Comparison of ENCODE assay signal across 20 cellular contexts in genomic region chr4:172692701-172693100, GRCh38.
DNase-seq lines count a peak whose midpoint lies in the region; ATAC-seq, FAIRE-seq and TF ChIP-seq lines count a peak whose summit lies in the region.
"Had no signal": no experiment of that assay in that cellular context is flagged by ENCODE, and none has a peak within 500 bp of the region (broad histone marks: within the 10 kb centered on the region; RNA-seq: fewer than 3 reads in every experiment).

No MANE protein-coding gene starts in this region.

- BruUV-seq in endothelial cell of umbilical vein (replicated peaks; lab: Mats Ljungman, UMichigan): no TSS peak

- H3K9me1 ChIP-seq in endothelial cell of umbilical vein (replicated peaks; ENCODE audit: control insufficient read depth, extremely low read depth, insufficient read depth, low read length): no peaks in the 10 kb centered on the region

- dilution Hi-C loops in endothelial cell of umbilical vein (cut with MboI; ENCODE audit: extremely low pct_ligation_motif_present, low sequenced_read_pairs): no loop called here

- no peak overlapping the region for H3K4me3 ChIP-seq in NB4 (ENCODE audit: low read depth, low read length)
- H3K4me3 ChIP-seq in endothelial cell of umbilical vein (replicated peaks in 1 of 3; ENCODE audit: insufficient read depth in 1 of 3, low read depth in 1 of 3, low read length in 3 of 3): no peak overlapping the region
- no peak overlapping the region for H3K4me3 ChIP-seq in small intestine (ENCODE audit: low read depth in 1 of 2, low read length in 2 of 2)
- H3K4me3 ChIP-seq: MG63 had no signal

- no peak overlapping the region for H3K27ac ChIP-seq in endothelial cell of umbilical vein (ENCODE audit: insufficient read depth, low read depth, low read length)
- no peak overlapping the region for H3K27ac ChIP-seq in small intestine (ENCODE audit: low read depth in 1 of 2, low read length in 1 of 2)
- H3K27ac ChIP-seq: 22Rv1, KMS-11, RWPE1 had no signal

- no peaks in the 10 kb centered on the region for H4K20me1 ChIP-seq in endothelial cell of umbilical vein (replicated peaks; ENCODE audit: control insufficient read depth, extremely low read depth, insufficient read depth, low read length)

- no peak overlapping the region for H3K9ac ChIP-seq in endothelial cell of umbilical vein (replicated peaks; ENCODE audit: extremely low read depth, insufficient read depth, low read length)
- H3K9ac ChIP-seq: KMS-11 had no signal

- FAIRE-seq in endothelial cell of umbilical vein (lab: Jason Lieb, UNC): no peak
- no peak for FAIRE-seq in small intestine (lab: Jason Lieb, UNC)
- FAIRE-seq: GM12891, HepG2 had no signal

- H3K4me2 ChIP-seq in endothelial cell of umbilical vein (ENCODE audit: insufficient read depth, low read length): no peak overlapping the region
- H3K4me2 ChIP-seq: KMS-11 had no signal

- ATAC-seq in GM18870 (IDR thresholded peaks at IDR 0.05; ENCODE audit: unreplicated experiment) (no peak), HG02884 (IDR thresholded peaks at IDR 0.05; ENCODE audit: unreplicated experiment) (no peak)
- ATAC-seq: HepG2 had no signal

- intact Hi-C loops in endothelial cell of umbilical vein (cut with micrococcal nuclease): no loop called here

- DNase-seq in DMS53 (lab: John Stamatoyannopoulos, UW) (peak; percentile 42), DMS53 treated with DMSO at 0.1 percent for 48 hours (lab: John Stamatoyannopoulos, UW; ENCODE audit: unreplicated experiment) (no peak), NB4 (ENCODE audit: low read depth) (peak; percentile 7), endothelial cell of umbilical vein (ENCODE audit: low read depth, low spot score) (no peak), small intestine (peak; percentile 5), germinal center (ENCODE audit: low spot score) (no peak)
- DNase-seq: COR-L47, EL, MG63, NCI-H1105, NCI-H2081, NCI-H510A, NCI-H748 treated with DMSO at 0.1 percent for 48 hours had no signal

- no peak overlapping the region for H2AFZ ChIP-seq in endothelial cell of umbilical vein (ENCODE audit: low read depth, low read length)

- H3K9me3 ChIP-seq in endothelial cell of umbilical vein (replicated peaks; ENCODE audit: control insufficient read depth, insufficient read depth, low read length) (peaks cover 5% of the 10 kb centered on the region), small intestine (ENCODE audit: control insufficient read depth, low read depth) (no peaks in the 10 kb centered on the region)
- H3K9me3 ChIP-seq: MG63 had no signal

- TF ChIP-seq CTCF in NB4 (IDR thresholded peaks at IDR 0.05; ENCODE audit: low read depth, low read length) (no peak), endothelial cell of umbilical vein (IDR thresholded peaks at IDR 0.05; ENCODE audit: extremely low read depth in 1 of 2, insufficient read depth in 1 of 2, low read depth in 1 of 2, low read length in 2 of 2) (no peak)

- H3K4me1 ChIP-seq in endothelial cell of umbilical vein (ENCODE audit: control insufficient read depth, extremely low read depth, insufficient read depth, low read length) (no peaks in the 10 kb centered on the region), small intestine (ENCODE audit: control insufficient read depth in 2 of 2, insufficient read depth in 1 of 2, low read depth in 1 of 2, low read length in 1 of 2) (no peaks in the 10 kb centered on the region)

- H3K79me2 ChIP-seq in endothelial cell of umbilical vein (ENCODE audit: control insufficient read depth, insufficient read depth, low read length): no peaks in the 10 kb centered on the region

- CTCF ChIA-PET in endothelial cell of umbilical vein (lab: Charles Lee): no interaction called here

- H3K36me3 ChIP-seq in endothelial cell of umbilical vein (ENCODE audit: control insufficient read depth in 2 of 2, extremely low read depth in 1 of 2, insufficient read depth in 2 of 2, low read length in 2 of 2) (no peaks in the 10 kb centered on the region), small intestine (ENCODE audit: control insufficient read depth in 2 of 2, insufficient read depth in 2 of 2, low read length in 2 of 2) (no peaks in the 10 kb centered on the region)
- H3K36me3 ChIP-seq: MG63 had no signal

- POLR2A ChIA-PET in endothelial cell of umbilical vein (lab: Charles Lee): no interaction called here

- no peak for TF ChIP-seq POLR2A in NB4 (IDR thresholded peaks at IDR 0.05; ENCODE audit: extremely low read depth, insufficient read length)
- no peak for TF ChIP-seq POLR2A in endothelial cell of umbilical vein (IDR thresholded peaks at IDR 0.05; ENCODE audit: low read depth, low read length)

- H3K27me3 ChIP-seq in endothelial cell of umbilical vein (ENCODE audit: control insufficient read depth in 2 of 2, insufficient read depth in 2 of 2, low read length in 2 of 2) (no peaks in the 10 kb centered on the region), small intestine (ENCODE audit: control insufficient read depth in 2 of 2, insufficient read depth in 2 of 2, low read length in 2 of 2) (no peaks in the 10 kb centered on the region)
- H3K27me3 ChIP-seq: MG63 had no signal

- whole genome bisulfite sequencing in small intestine, 3 donors: 69 to 76% (median 71%) methylated on average over 2 of the region's 2 CpGs

TF ChIP-seq in endothelial cell of umbilical vein, 7 proteins besides CTCF, POLR2A, EP300 and RAD21:
- TF ChIP-seq POLR2AphosphoS5 (IDR thresholded peaks at IDR 0.05; ENCODE audit: insufficient read depth, low read depth, low read length) (no peak), JUN (IDR thresholded peaks at IDR 0.05; ENCODE audit: borderline replicate concordance, insufficient read depth, insufficient read length, low read depth) (peak; percentile 40)

Comparison
In these comparisons a context has a peak if more than half of its experiments do, and no peak if none do; other contexts are left out.
1. DNase-seq: peak in DMS53 (single experiment), NB4 (single experiment) and small intestine (single experiment); none in DMS53 treated with DMSO at 0.1 percent for 48 hours (single experiment), endothelial cell of umbilical vein (single experiment) and germinal center (single experiment).